In genomic region chr4:116180056-116180690, GRCh38 we compare ENCODE assay signal across 8 cellular contexts.
DNase-seq lines count a peak whose midpoint lies in the region; TF ChIP-seq lines count a peak whose summit lies in the region.

No MANE protein-coding gene starts in this region.

- CTCF ChIA-PET in SK-N-SH (lab: Yijun Ruan, JAX): interaction anchor here (0.6 to 3.1 kb wide), 33 partner anchors 9 to 1955 kb away, joined by 3 to 38 read pairs (median 3); partner anchors contain the start of gene NDST3

- TF ChIP-seq RAD21 in SK-N-SH (IDR thresholded peaks at IDR 0.05; ENCODE audit: low read length): peak; percentile 86

- peak; percentile 35 for DNase-seq in ELR (ENCODE audit: low read depth)
- peak; percentile 1 for DNase-seq in HuH-7 (ENCODE audit: low spot score)
- peak; percentile 24 for DNase-seq in SK-N-SH
- DNase-seq in left kidney (ENCODE audit: low read depth, low spot score): peak; percentile 30
- DNase-seq in AG08396 (ENCODE audit: low spot score): no peak
- no peak for DNase-seq in activated CD4-positive, alpha-beta T cell treated with anti-CD3 and anti-CD28 coated beads, Interleukin-2, amount 50 U/mL, for 48 hours
- no peak for DNase-seq in activated T-cell treated with anti-CD3 and anti-CD28 coated beads, Interleukin-2, amount 50 U/mL, for 48 hours
- DNase-seq in tibial artery: no peak

- H3K79me2 ChIP-seq in SK-N-SH (ENCODE audit: insufficient read depth): no peaks in the 10 kb centered on the region

- 22% methylated on average over 2 of the region's 2 CpGs for WGBS in SK-N-SH (ENCODE audit: low lambda C conversion rate)

- no peak for TF ChIP-seq EP300 in SK-N-SH (IDR thresholded peaks at IDR 0.05; ENCODE audit: borderline replicate concordance in 1 of 2, low read depth in 1 of 2, low read length in 1 of 2)

- H3K4me3 ChIP-seq in SK-N-SH (ENCODE audit: low read depth in 2 of 2, low read length in 1 of 2) (peak overlapping the region in 1 of 2 experiments; percentile 46; a peak in 1 of 4 replicates), tibial artery (no peak overlapping the region)

- intact Hi-C loops in tibial artery (cut with DNase I; ENCODE audit: low total_unique reads): no loop called here

- H2AFZ ChIP-seq in SK-N-SH (ENCODE audit: low read depth): peak overlapping the region; percentile 55; the same call in 1 of the 2 replicates

- H3K9ac ChIP-seq in SK-N-SH: no peak overlapping the region

- POLR2A ChIA-PET in SK-N-SH (lab: Yijun Ruan, JAX): no interaction called here

- no peaks in the 10 kb centered on the region for H3F3A ChIP-seq in SK-N-SH (replicated peaks; ENCODE audit: insufficient read depth)

- no peaks in the 10 kb centered on the region for H3K27me3 ChIP-seq in SK-N-SH (ENCODE audit: insufficient read depth)
- H3K27me3 ChIP-seq in tibial artery: no peaks in the 10 kb centered on the region

- no peaks in the 10 kb centered on the region for H3K9me2 ChIP-seq in SK-N-SH

- H3K9me3 ChIP-seq in SK-N-SH (no peaks in the 10 kb centered on the region; the same call in 1 of the 2 replicates), tibial artery (no peaks in the 10 kb centered on the region)

- no peak overlapping the region for H3K27ac ChIP-seq in SK-N-SH (ENCODE audit: low read depth in 2 of 2, low read length in 1 of 2)
- H3K27ac ChIP-seq in tibial artery: no peak overlapping the region

- H3K4me1 ChIP-seq in SK-N-SH (ENCODE audit: control insufficient read depth in 1 of 2, insufficient read depth in 2 of 2, low read depth in 1 of 2, low read length in 1 of 2) (peaks cover 0 to 9% of the 10 kb centered on the region in 2 experiments; a peak in 2 of 4 replicates), tibial artery (no peaks in the 10 kb centered on the region)

- H4K20me1 ChIP-seq in SK-N-SH (ENCODE audit: insufficient read depth): no peaks in the 10 kb centered on the region

- H3K36me3 ChIP-seq in SK-N-SH (replicated peaks in 1 of 2; ENCODE audit: control insufficient read depth in 1 of 2, insufficient read depth in 2 of 2, low read length in 1 of 2) (no peaks in the 10 kb centered on the region), tibial artery (no peaks in the 10 kb centered on the region)

- H3K4me2 ChIP-seq in SK-N-SH: peak overlapping the region; percentile 25; the same call in 1 of the 2 replicates

- TF ChIP-seq CTCF in SK-N-SH (IDR thresholded peaks at IDR 0.05): peak; percentile 62
- no peak for TF ChIP-seq CTCF in tibial artery (IDR thresholded peaks at IDR 0.05)

TF ChIP-seq in SK-N-SH, 30 proteins besides CTCF, POLR2A, EP300 and RAD21:
- TF ChIP-seq RXRA (IDR thresholded peaks at IDR 0.05; ENCODE audit: borderline replicate concordance, low read depth) (no peak), YY1 (IDR thresholded peaks at IDR 0.05; ENCODE audit: low read depth) (no peak), GABPA (IDR thresholded peaks at IDR 0.05; ENCODE audit: low read depth) (no peak), FOSL2 (IDR thresholded peaks at IDR 0.05; ENCODE audit: borderline replicate concordance, low read depth) (no peak), FOXM1 (IDR thresholded peaks at IDR 0.05; ENCODE audit: low read depth) (no peak), SMC3 (IDR thresholded peaks at IDR 0.05; ENCODE audit: low read depth, low read length) (peak; percentile 50; the same call in 1 of the 2 replicates), MXI1 (IDR thresholded peaks at IDR 0.05; ENCODE audit: low read depth, low read length) (no peak)
- TF ChIP-seq, protein P1, sequence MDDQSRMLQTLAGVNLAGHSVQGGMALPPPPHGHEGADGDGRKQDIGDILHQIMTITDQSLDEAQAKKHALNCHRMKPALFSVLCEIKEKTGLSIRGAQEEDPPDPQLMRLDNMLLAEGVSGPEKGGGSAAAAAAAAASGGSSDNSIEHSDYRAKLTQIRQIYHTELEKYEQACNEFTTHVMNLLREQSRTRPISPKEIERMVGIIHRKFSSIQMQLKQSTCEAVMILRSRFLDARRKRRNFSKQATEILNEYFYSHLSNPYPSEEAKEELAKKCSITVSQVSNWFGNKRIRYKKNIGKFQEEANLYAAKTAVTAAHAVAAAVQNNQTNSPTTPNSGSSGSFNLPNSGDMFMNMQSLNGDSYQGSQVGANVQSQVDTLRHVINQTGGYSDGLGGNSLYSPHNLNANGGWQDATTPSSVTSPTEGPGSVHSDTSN (IDR thresholded peaks at IDR 0.05): no peak
- TF ChIP-seq, protein P2, sequence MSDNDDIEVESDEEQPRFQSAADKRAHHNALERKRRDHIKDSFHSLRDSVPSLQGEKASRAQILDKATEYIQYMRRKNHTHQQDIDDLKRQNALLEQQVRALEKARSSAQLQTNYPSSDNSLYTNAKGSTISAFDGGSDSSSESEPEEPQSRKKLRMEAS (IDR thresholded peaks at IDR 0.05; ENCODE audit: low read depth): no peak

Comparison
In these comparisons a context has a peak if more than half of its experiments do, and no peak if none do; other contexts are left out.
1. DNase-seq: peak in ELR (single experiment), HuH-7 (single experiment), SK-N-SH (single experiment) and left kidney (single experiment); none in AG08396 (single experiment), activated CD4-positive, alpha-beta T cell treated with anti-CD3 and anti-CD28 coated beads, Interleukin-2, amount 50 U/mL, for 48 hours (0 of 2), activated T-cell treated with anti-CD3 and anti-CD28 coated beads, Interleukin-2, amount 50 U/mL, for 48 hours (0 of 2) and tibial artery (0 of 2).